ENCODE assay signal across 12 cellular contexts in genomic region chr14:24145219-24145618, GRCh38. TPM values are rescaled to one million over a fixed set of nuclear protein-coding genes. Genes with fewer than 3 reads are reported as not detected.
DNase-seq lines count a peak whose midpoint lies in the region; ATAC-seq, FAIRE-seq and TF ChIP-seq lines count a peak whose summit lies in the region.
"Had no signal": no experiment of that assay in that cellular context is flagged by ENCODE, and none has a peak within 500 bp of the region (broad histone marks: within the 10 kb centered on the region; RNA-seq: fewer than 3 reads in every experiment).

No MANE protein-coding gene starts in this region.

- POLR2A ChIA-PET in K562 (lab: Yijun Ruan, JAX) = interaction anchor here (0.7 to 1.8 kb wide), 3 partner anchors 8 to 84 kb away, joined by 3 to 4 read pairs (median 3); no protein-coding TSS in a partner anchor
- POLR2A ChIA-PET in naive thymus-derived CD8-positive, alpha-beta T cell (lab: Charles Lee) = interaction anchor here (0.6 to 5.1 kb wide), 9 partner anchors 8 to 97 kb away, joined by 3 to 84 read pairs (median 12); partner anchors contain the start of genes DCAF11, IRF9, NRL and PSME1

- H3K9me3 Mint-ChIP-seq in naive thymus-derived CD8-positive, alpha-beta T cell = no peaks in the 10 kb centered on the region

- H3K4me1 Mint-ChIP-seq in naive thymus-derived CD8-positive, alpha-beta T cell = peaks cover 23 to 77% (median 74%) of the 10 kb centered on the region in 4 donors

- no peaks in the 10 kb centered on the region for H4K20me1 ChIP-seq in K562 (replicated peaks; ENCODE audit: control insufficient read depth, insufficient read depth, low read length)

- H3K27ac ChIP-seq in ACC112 (ENCODE audit: low read depth, low read length) = peak overlapping the region; percentile 86
- no peak overlapping the region for H3K27ac ChIP-seq in HUES48 (ENCODE audit: low read depth, low read length)
- H3K27ac ChIP-seq in K562 (ENCODE audit: extremely low read depth, low read depth, low read length) = no peak overlapping the region; the same call in 2 of the 3 replicates

- no peak for ATAC-seq in K562
- ATAC-seq in naive thymus-derived CD8-positive, alpha-beta T cell = no peak
- ATAC-seq in GM18517 (IDR thresholded peaks at IDR 0.05; ENCODE audit: unreplicated experiment) = no peak
- ATAC-seq: esophagus mucosa had no signal

- H3K4me3 Mint-ChIP-seq in naive thymus-derived CD8-positive, alpha-beta T cell = peak overlapping the region; percentile 94 to 100 (median 98)

- TF ChIP-seq EP300 in K562 (IDR thresholded peaks at IDR 0.05; ENCODE audit: low read length) = no peak

- in situ Hi-C loops in K562 (cut with MboI) = no loop called here

- H3K9me1 ChIP-seq in K562 (ENCODE audit: control insufficient read depth, insufficient read depth, low read length) = peaks cover 5% of the 10 kb centered on the region

- no TSS peak for BruUV-seq in K562 (replicated peaks; lab: Mats Ljungman, UMichigan)

- FAIRE-seq in K562 (lab: Jason Lieb, UNC) = no peak

- H3K9ac ChIP-seq in HUES48 (ENCODE audit: low read depth, low read length) (no peak overlapping the region), K562 (ENCODE audit: insufficient read depth in 1 of 2, low read depth in 2 of 2, low read length in 2 of 2) (peak overlapping the region; percentile 81 to 97; a peak in 2 of 4 replicates)

- H3K36me3 ChIP-seq in ACC112 (ENCODE audit: insufficient read depth, low read length) (peaks cover 26% of the 10 kb centered on the region), HUES48 (ENCODE audit: control insufficient read depth, insufficient read depth, low read length) (peaks cover 41% of the 10 kb centered on the region), K562 (ENCODE audit: control insufficient read depth, insufficient read depth, low read length) (peaks cover 42% of the 10 kb centered on the region; the same call in 2 of the 3 replicates)

- H2AFZ ChIP-seq in ACC112 (ENCODE audit: low read length, unreplicated experiment) = no peak overlapping the region
- H2AFZ ChIP-seq in K562 (ENCODE audit: low read depth, low read length) = no peak overlapping the region

- no peak for TF ChIP-seq CTCF in K562 (IDR thresholded peaks at IDR 0.05 in 2 of 3, conservative IDR thresholded peaks at IDR 0.05 in 1 of 3; ENCODE audit: insufficient read depth in 2 of 3, low read depth in 1 of 3, low read length in 3 of 3)

- H3K36me3 Mint-ChIP-seq in naive thymus-derived CD8-positive, alpha-beta T cell = peaks cover 0 to 29% (median 4%) of the 10 kb centered on the region in 3 donors

- H3K27me3 ChIP-seq in ACC112 (ENCODE audit: insufficient read depth, low read length) (no peaks in the 10 kb centered on the region), HUES48 (ENCODE audit: control insufficient read depth, insufficient read depth, low read length) (no peaks in the 10 kb centered on the region), K562 (ENCODE audit: control insufficient read depth in 2 of 2, insufficient read depth in 2 of 2, low read length in 2 of 2) (no peaks in the 10 kb centered on the region)

- peak overlapping the region; percentile 92 for H3K4me3 ChIP-seq in ACC112 (ENCODE audit: low read depth, low read length)
- peak overlapping the region; percentile 78; the same call in 1 of the 2 replicates for H3K4me3 ChIP-seq in HUES48 (ENCODE audit: low read depth, low read length)
- peak overlapping the region; percentile 98; the same call in 1 of the 2 replicates for H3K4me3 ChIP-seq in K562

- no peak for DNase-seq in K562 (ENCODE audit: extremely low read depth in 1 of 4, low spot score in 3 of 4)
- DNase-seq in naive thymus-derived CD8-positive, alpha-beta T cell = no peak
- no peak for DNase-seq in cerebellum (ENCODE audit: low spot score)
- no peak for DNase-seq in NCI-H1092 (lab: John Stamatoyannopoulos, UW)
- no peak for DNase-seq in AML-193 (lab: John Stamatoyannopoulos, UW)
- DNase-seq: activated CD4-positive, alpha-beta T cell treated with anti-CD3 and anti-CD28 coated beads for 48 hours; GDM1; NCI-H187 treated with DMSO at 0.1 percent for 48 hours had no signal

- intact Hi-C loops in K562 (cut with micrococcal nuclease) = loop anchor here (10.0 kb wide), 1 partner anchor 50 kb away; the partner anchor contains the start of gene PCK2

- 53% methylated on average over 2 of the region's 2 CpGs for whole genome bisulfite sequencing in K562 (ENCODE audit: insufficient coverage, low coverage, missing lambda C conversion rate)

- H3K27me3 Mint-ChIP-seq in naive thymus-derived CD8-positive, alpha-beta T cell = no peaks in the 10 kb centered on the region

- no peak for TF ChIP-seq RAD21 in K562 (CRISPR knock-in tag; conservative IDR thresholded peaks at IDR 0.05 in 1 of 2, IDR thresholded peaks at IDR 0.05 in 1 of 2)

- H3K9me3 ChIP-seq in HUES48 (ENCODE audit: control insufficient read depth, insufficient read depth, low read length) (no peaks in the 10 kb centered on the region), K562 (replicated peaks; ENCODE audit: control insufficient read depth, insufficient read depth, low read depth, low read length) (no peaks in the 10 kb centered on the region)

- CTCF ChIA-PET in K562 (lab: Yijun Ruan, JAX; ENCODE audit: low intra/inter-chr PET ratio) = no interaction called here

- peaks cover 61% of the 10 kb centered on the region for H3K79me2 ChIP-seq in ACC112 (ENCODE audit: control insufficient read depth, insufficient read depth, low read length, unreplicated experiment)
- H3K79me2 ChIP-seq in K562 (ENCODE audit: control insufficient read depth, insufficient read depth, low read length) = peaks cover 50% of the 10 kb centered on the region

- no peak for TF ChIP-seq POLR2A in K562 (conservative IDR thresholded peaks at IDR 0.05)

- H3K4me1 ChIP-seq in ACC112 (ENCODE audit: control insufficient read depth, insufficient read depth, low read length, unreplicated experiment) (peaks cover 37% of the 10 kb centered on the region), HUES48 (ENCODE audit: control insufficient read depth, insufficient read depth, low read length) (peaks cover 15% of the 10 kb centered on the region), K562 (replicated peaks in 1 of 2; ENCODE audit: control insufficient read depth in 2 of 2, insufficient read depth in 2 of 2, low read length in 2 of 2) (peaks cover 33 to 53% of the 10 kb centered on the region in 2 experiments; a peak in 4 of 5 replicates)

- H3K27ac Mint-ChIP-seq in naive thymus-derived CD8-positive, alpha-beta T cell = peak overlapping the region in 8 of 10 donors; percentile 62 to 99 (median 92)

- H3K4me2 ChIP-seq in K562 (ENCODE audit: insufficient read depth, low read length) = peak overlapping the region; percentile 98

RNA-seq across cellular contexts. Expression of gene PSME2, which starts 1.2 kb away (rescaled TPM):
- total RNA-seq in K562 (2011; cell fraction: chromatin; rRNA removed; ENCODE audit: low replicate concordance) = 148 and 155 TPM in 2 replicates
- 87.5 and 96.2 TPM in 2 replicates for total RNA-seq in K562 (2011; cell fraction: nucleolus; rRNA removed)
- 95.8 and 96.0 TPM in 2 replicates for total RNA-seq in K562 (2011; cell fraction: nucleoplasm; rRNA removed)
- total RNA-seq in K562 (2014; rRNA removed) (130 and 163 TPM in 2 replicates), K562 (2014; rRNA removed; fragmentation: Illumina TruSeq; extraction: Trizol) (150 and 153 TPM in 2 replicates), K562 (2015; rRNA removed; fragmentation: Illumina TruSeq; extraction: Trizol) (159 and 161 TPM in 2 replicates), K562 (2021) (111 and 121 TPM in 2 replicates), cerebellum (25.9 TPM)
- polyA plus RNA-seq in K562 (2011; rRNA removed) (109 and 134 TPM in 2 replicates), K562 (2014; fragmentation: Illumina TruSeq; extraction: Trizol) (161 and 169 TPM in 2 replicates), K562 (2014; fragmentation: Nextera tagmentation; extraction: Ambion mirVana) (100 to 1,000 TPM; 540 to 579 TPM), K562 (2014; rRNA removed) (169 and 208 TPM in 2 replicates)
- polyA plus RNA-seq in K562 (2011; cell fraction: cytosol; rRNA removed) = 55.0 and 57.6 TPM in 2 replicates
- polyA plus RNA-seq in K562 (2011; cell fraction: nucleus; rRNA removed) = 277 and 296 TPM in 2 replicates
- polyA plus RNA-seq in K562 (2012) = 158 and 194 TPM in 2 replicates
- polyA minus RNA-seq in K562 (2011; rRNA and poly(A)+ RNA removed) = 50.4 and 50.6 TPM in 2 replicates
- 21.7 and 27.4 TPM in 2 replicates for polyA minus RNA-seq in K562 (2011; cell fraction: cytosol; rRNA and poly(A)+ RNA removed)
- polyA minus RNA-seq in K562 (2011; cell fraction: nucleus; rRNA and poly(A)+ RNA removed) = 28.9 and 47.8 TPM in 2 replicates
- total RNA-seq in naive thymus-derived CD8-positive, alpha-beta T cell = 100 to 1,000 TPM; 129 to 140 TPM
- polyA plus RNA-seq in naive thymus-derived CD8-positive, alpha-beta T cell = 100 to 1,000 TPM; 402 to 471 (median 463) TPM

RNA-seq across cellular contexts. Expression of gene RNF31, which starts 2.1 kb away (rescaled TPM):
- total RNA-seq in K562 (2011; cell fraction: chromatin; rRNA removed; ENCODE audit: low replicate concordance) = 90.0 and 216 TPM in 2 replicates
- 97.2 and 97.5 TPM in 2 replicates for total RNA-seq in K562 (2011; cell fraction: nucleolus; rRNA removed)
- 62.9 and 73.1 TPM in 2 replicates for total RNA-seq in K562 (2011; cell fraction: nucleoplasm; rRNA removed)
- total RNA-seq in K562 (2014; rRNA removed) = 35.7 and 42.0 TPM in 2 replicates
- 14.2 and 16.4 TPM in 2 replicates for total RNA-seq in K562 (2014; rRNA removed; fragmentation: Illumina TruSeq; extraction: Trizol)
- total RNA-seq in K562 (2015; rRNA removed; fragmentation: Illumina TruSeq; extraction: Trizol) = 19.1 and 19.2 TPM in 2 replicates
- 40.4 and 47.6 TPM in 2 replicates for total RNA-seq in K562 (2021)
- polyA plus RNA-seq in K562 (2011; rRNA removed) = 10.4 and 10.9 TPM in 2 replicates
- polyA plus RNA-seq in K562 (2011; cell fraction: cytosol; rRNA removed) = 10.0 and 11.7 TPM in 2 replicates
- polyA plus RNA-seq in K562 (2011; cell fraction: nucleus; rRNA removed) = 71.6 and 97.1 TPM in 2 replicates
- 37.4 and 47.4 TPM in 2 replicates for polyA plus RNA-seq in K562 (2012)
- polyA plus RNA-seq in K562 (2014; fragmentation: Illumina TruSeq; extraction: Trizol) = 24.3 and 37.9 TPM in 2 replicates
- 1 to 10 TPM; 3.1 to 6.1 TPM for polyA plus RNA-seq in K562 (2014; fragmentation: Nextera tagmentation; extraction: Ambion mirVana)
- polyA plus RNA-seq in K562 (2014; rRNA removed) = 28.8 and 33.2 TPM in 2 replicates
- polyA minus RNA-seq in K562 (2011; rRNA and poly(A)+ RNA removed) = 9.7 and 24.2 TPM in 2 replicates
- 12.1 and 24.3 TPM in 2 replicates for polyA minus RNA-seq in K562 (2011; cell fraction: cytosol; rRNA and poly(A)+ RNA removed)
- 31.6 and 43.9 TPM in 2 replicates for polyA minus RNA-seq in K562 (2011; cell fraction: nucleus; rRNA and poly(A)+ RNA removed)
- 10 to 100 TPM; 85.7 to 91.4 TPM for total RNA-seq in naive thymus-derived CD8-positive, alpha-beta T cell
- 10 to 100 TPM; 34.1 to 45.3 (median 37.6) TPM for polyA plus RNA-seq in naive thymus-derived CD8-positive, alpha-beta T cell
- total RNA-seq in cerebellum = 28.6 TPM

RNA-seq across cellular contexts. Expression of gene EMC9, which starts 3.8 kb away (rescaled TPM):
- total RNA-seq in K562 (2011; cell fraction: chromatin; rRNA removed; ENCODE audit: low replicate concordance) = 18.9 and 44.8 TPM in 2 replicates
- 39.0 and 39.2 TPM in 2 replicates for total RNA-seq in K562 (2011; cell fraction: nucleolus; rRNA removed)
- 21.1 and 29.4 TPM in 2 replicates for total RNA-seq in K562 (2011; cell fraction: nucleoplasm; rRNA removed)
- total RNA-seq in K562 (2014; rRNA removed) (13.0 and 15.6 TPM in 2 replicates), K562 (2014; rRNA removed; fragmentation: Illumina TruSeq; extraction: Trizol) (4.1 and 5.7 TPM in 2 replicates), K562 (2015; rRNA removed; fragmentation: Illumina TruSeq; extraction: Trizol) (7.8 and 8.9 TPM in 2 replicates), K562 (2021) (13.2 and 13.3 TPM in 2 replicates), cerebellum (10.6 TPM)
- polyA plus RNA-seq in K562 (2011; rRNA removed) (8.1 and 10.0 TPM in 2 replicates), K562 (2014; fragmentation: Illumina TruSeq; extraction: Trizol) (7.3 and 10.0 TPM in 2 replicates), K562 (2014; fragmentation: Nextera tagmentation; extraction: Ambion mirVana) (1 to 10 TPM; 3.1 to 4.5 TPM), K562 (2014; rRNA removed) (12.4 and 13.3 TPM in 2 replicates)
- polyA plus RNA-seq in K562 (2011; cell fraction: cytosol; rRNA removed) = 10.1 and 16.0 TPM in 2 replicates
- polyA plus RNA-seq in K562 (2011; cell fraction: nucleus; rRNA removed) = 50.1 and 57.3 TPM in 2 replicates
- polyA plus RNA-seq in K562 (2012) = 11.8 and 22.3 TPM in 2 replicates
- polyA minus RNA-seq in K562 (2011; rRNA and poly(A)+ RNA removed) = 3.2 and 5.0 TPM in 2 replicates
- 3.7 and 4.1 TPM in 2 replicates for polyA minus RNA-seq in K562 (2011; cell fraction: cytosol; rRNA and poly(A)+ RNA removed)
- 11.0 and 16.8 TPM in 2 replicates for polyA minus RNA-seq in K562 (2011; cell fraction: nucleus; rRNA and poly(A)+ RNA removed)
- total RNA-seq in naive thymus-derived CD8-positive, alpha-beta T cell = 10 to 100 TPM; 16.6 to 18.1 TPM
- polyA plus RNA-seq in naive thymus-derived CD8-positive, alpha-beta T cell = 1 to 10 TPM; 7.5 to 9.4 (median 8.4) TPM

RNA-seq across cellular contexts. Expression of gene PSME1, which starts 9.2 kb away (rescaled TPM):
- total RNA-seq in K562 (2011; cell fraction: chromatin; rRNA removed; ENCODE audit: low replicate concordance) = 20.8 and 28.8 TPM in 2 replicates
- total RNA-seq in K562 (2011; cell fraction: nucleolus; rRNA removed) = 18.2 and 21.2 TPM in 2 replicates
- 20.8 and 20.9 TPM in 2 replicates for total RNA-seq in K562 (2011; cell fraction: nucleoplasm; rRNA removed)
- 63.9 and 70.9 TPM in 2 replicates for total RNA-seq in K562 (2014; rRNA removed)
- total RNA-seq in K562 (2014; rRNA removed; fragmentation: Illumina TruSeq; extraction: Trizol) = 67.6 and 69.7 TPM in 2 replicates
- 71.4 TPM in 2 replicates for total RNA-seq in K562 (2015; rRNA removed; fragmentation: Illumina TruSeq; extraction: Trizol)
- total RNA-seq in K562 (2021) = 65.6 and 66.9 TPM in 2 replicates
- polyA plus RNA-seq in K562 (2011; rRNA removed) = 20.3 and 28.1 TPM in 2 replicates
- 27.0 and 36.8 TPM in 2 replicates for polyA plus RNA-seq in K562 (2011; cell fraction: cytosol; rRNA removed)
- 52.1 and 61.5 TPM in 2 replicates for polyA plus RNA-seq in K562 (2011; cell fraction: nucleus; rRNA removed)
- 77.8 and 104 TPM in 2 replicates for polyA plus RNA-seq in K562 (2012)
- polyA plus RNA-seq in K562 (2014; fragmentation: Illumina TruSeq; extraction: Trizol) = 67.5 and 74.0 TPM in 2 replicates
- 100 to 1,000 TPM; 163 to 180 TPM for polyA plus RNA-seq in K562 (2014; fragmentation: Nextera tagmentation; extraction: Ambion mirVana)
- 42.4 and 51.2 TPM in 2 replicates for polyA plus RNA-seq in K562 (2014; rRNA removed)
- 11.9 and 15.4 TPM in 2 replicates for polyA minus RNA-seq in K562 (2011; rRNA and poly(A)+ RNA removed)
- polyA minus RNA-seq in K562 (2011; cell fraction: cytosol; rRNA and poly(A)+ RNA removed) = 10.9 and 16.8 TPM in 2 replicates
- 5.1 and 11.3 TPM in 2 replicates for polyA minus RNA-seq in K562 (2011; cell fraction: nucleus; rRNA and poly(A)+ RNA removed)
- 100 to 1,000 TPM; 202 to 203 TPM for total RNA-seq in naive thymus-derived CD8-positive, alpha-beta T cell
- 100 to 1,000 TPM; 681 to 767 (median 753) TPM for polyA plus RNA-seq in naive thymus-derived CD8-positive, alpha-beta T cell
- 19.6 TPM for total RNA-seq in cerebellum

RNA-seq across cellular contexts. Expression of gene FITM1, which starts 14.8 kb away (rescaled TPM):
- 0.44 and 1.00 TPM in 2 replicates for total RNA-seq in K562 (2011; cell fraction: chromatin; rRNA removed; ENCODE audit: low replicate concordance)
- 0.67 TPM in 1 of 2 replicates, not detected in the other for total RNA-seq in K562 (2011; cell fraction: nucleolus; rRNA removed)
- total RNA-seq in K562 (2011; cell fraction: nucleoplasm; rRNA removed) = 0.73 TPM in 1 of 2 replicates, not detected in the other
- total RNA-seq in K562 (2014; rRNA removed) (0.09 TPM in 1 of 2 replicates, not detected in the other), K562 (2014; rRNA removed; fragmentation: Illumina TruSeq; extraction: Trizol) (not detected in 2 replicates), K562 (2015; rRNA removed; fragmentation: Illumina TruSeq; extraction: Trizol) (not detected in 2 replicates), K562 (2021) (0.20 TPM in 1 of 2 replicates, not detected in the other), cerebellum (0.54 TPM)
- polyA plus RNA-seq in K562 (2011; rRNA removed) (0.11 TPM in 1 of 2 replicates, not detected in the other), K562 (2014; fragmentation: Illumina TruSeq; extraction: Trizol) (not detected in 2 replicates), K562 (2014; fragmentation: Nextera tagmentation; extraction: Ambion mirVana) (not detected), K562 (2014; rRNA removed) (0.20 TPM in 1 of 2 replicates, not detected in the other)
- polyA plus RNA-seq in K562 (2011; cell fraction: cytosol; rRNA removed) = 0.19 and 0.21 TPM in 2 replicates
- polyA plus RNA-seq in K562 (2011; cell fraction: nucleus; rRNA removed) = 0.41 and 0.58 TPM in 2 replicates
- 0.15 TPM in 1 of 2 replicates, not detected in the other for polyA plus RNA-seq in K562 (2012)
- 0.27 TPM in 1 of 2 replicates, not detected in the other for polyA minus RNA-seq in K562 (2011; rRNA and poly(A)+ RNA removed)
- polyA minus RNA-seq in K562 (2011; cell fraction: cytosol; rRNA and poly(A)+ RNA removed) = not detected in 2 replicates
- polyA minus RNA-seq in K562 (2011; cell fraction: nucleus; rRNA and poly(A)+ RNA removed) = not detected in 2 replicates
- 1 to 10 TPM; 1.9 to 2.2 TPM for total RNA-seq in naive thymus-derived CD8-positive, alpha-beta T cell
- polyA plus RNA-seq in naive thymus-derived CD8-positive, alpha-beta T cell = under 1 TPM; 0.52 to 0.60 (median 0.52) TPM
